Comparison of ENCODE assay signal across 8 cellular contexts in the genomic region with DNA sequence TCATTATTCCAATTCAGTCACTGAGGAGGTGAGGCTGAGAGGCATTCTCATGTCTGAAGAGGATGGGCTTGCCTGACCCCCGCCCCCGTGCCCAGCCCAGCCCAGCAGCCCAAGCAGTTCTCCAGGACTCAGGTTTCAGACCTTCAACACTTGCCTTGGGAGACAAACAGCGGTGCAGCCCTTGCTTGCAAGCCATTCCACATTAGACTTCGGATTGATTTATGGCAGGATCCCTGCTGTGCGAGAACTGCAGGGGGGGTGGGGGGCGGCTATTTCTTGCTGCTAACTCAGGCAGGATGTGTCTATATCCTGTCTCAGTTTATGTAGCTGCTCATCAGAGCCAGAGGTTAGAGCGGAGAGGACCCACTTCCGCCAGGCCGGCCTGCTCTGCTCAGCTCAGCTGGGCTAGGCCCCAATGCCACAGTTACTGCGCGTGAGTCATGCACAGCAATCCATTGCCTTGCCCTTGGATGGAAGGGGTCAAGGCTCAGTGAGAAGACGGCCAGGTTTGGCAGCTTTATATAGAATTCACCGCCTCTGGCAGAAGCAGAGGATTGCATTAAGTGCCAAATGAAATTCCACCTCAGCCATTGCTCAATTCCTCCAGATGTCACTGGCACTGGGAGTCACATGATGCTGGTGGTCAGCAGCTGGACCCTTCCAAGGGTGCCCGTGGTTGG. TPM values are rescaled to one million over a fixed set of nuclear protein-coding genes. Genes with fewer than 3 reads are reported as not detected.
A peak's percentile ranks its signal among the peaks of the same experiment; 100 is the strongest.
DNase-seq lines count a peak whose midpoint lies in the region; ATAC-seq and TF ChIP-seq lines count a peak whose summit lies in the region.

No MANE protein-coding gene starts in this region.

- peak; percentile 23; the same call in 1 of the 2 replicates for TF ChIP-seq EP300 in Ishikawa (IDR thresholded peaks at IDR 0.05; ENCODE audit: borderline replicate concordance)

- no peaks in the 10 kb centered on the region for H3K27me3 ChIP-seq in lung (ENCODE audit: control insufficient read depth, insufficient read depth)

- 6 to 20% methylated on average over 14 of the region's 14 CpGs for WGBS in lung, 2 donors

- peak; percentile 99 for DNase-seq in EL
- peak; percentile 46 for DNase-seq in activated CD4-positive, alpha-beta T cell treated with anti-CD3 and anti-CD28 coated beads for 1 hour
- peak; percentile 93 for DNase-seq in coronary artery (ENCODE audit: low spot score)
- DNase-seq in lung (ENCODE audit: low spot score): peak; percentile 78
- DNase-seq in stimulated activated CD8-positive, alpha-beta memory T cell treated with anti-CD3 and anti-CD28 coated beads, Interleukin-15, amount 100 ng/mL, for 4 hours (ENCODE audit: low read depth in 2 of 2): peak; percentile 48 to 59
- DNase-seq in NCI-H1436 (lab: John Stamatoyannopoulos, UW): no peak

- H3K27ac ChIP-seq in coronary artery: peak overlapping the region; percentile 92 to 98
- H3K27ac ChIP-seq in lung (ENCODE audit: low read depth in 1 of 2, low read length in 1 of 2): peak overlapping the region; percentile 93 to 100

- H3K9me3 ChIP-seq in lung (ENCODE audit: control insufficient read depth in 2 of 2, insufficient read depth in 1 of 2, low read length in 1 of 2): no peaks in the 10 kb centered on the region

- peaks cover 0 to 1% of the 10 kb centered on the region in 2 donors for H3K36me3 ChIP-seq in lung (ENCODE audit: control insufficient read depth in 2 of 2, insufficient read depth in 2 of 2, low read length in 2 of 2)

- H3K4me3 ChIP-seq in coronary artery: peak overlapping the region; percentile 88
- H3K4me3 ChIP-seq in lung: peak overlapping the region; percentile 26

- peak; percentile 65 for ATAC-seq in GM21737 (IDR thresholded peaks at IDR 0.05; ENCODE audit: unreplicated experiment)
- peak; percentile 61 for ATAC-seq in lung (ENCODE audit: insufficient read depth, low FRiP score)

- peaks cover 10 to 35% of the 10 kb centered on the region in 2 donors for H3K4me1 ChIP-seq in lung (ENCODE audit: control insufficient read depth in 2 of 2, insufficient read depth in 2 of 2, low read length in 2 of 2)

- no peak for TF ChIP-seq RAD21 in Ishikawa (IDR thresholded peaks at IDR 0.05; ENCODE audit: low read depth)

- TF ChIP-seq CTCF in coronary artery (IDR thresholded peaks at IDR 0.05) (no peak), lung (IDR thresholded peaks at IDR 0.05; ENCODE audit: control extremely low read depth, extremely low read depth) (no peak)

TF ChIP-seq in Ishikawa, 13 proteins besides CTCF, POLR2A, EP300 and RAD21:
- TF ChIP-seq TAF1 (IDR thresholded peaks at IDR 0.05; ENCODE audit: low read depth) (no peak), CREB1 (IDR thresholded peaks at IDR 0.05; ENCODE audit: low read depth) (no peak), EGR1 (IDR thresholded peaks at IDR 0.05) (no peak), YY1 (IDR thresholded peaks at IDR 0.05; ENCODE audit: low read depth) (no peak), ZBTB7A (IDR thresholded peaks at IDR 0.05; ENCODE audit: low read depth) (no peak), CEBPB (IDR thresholded peaks at IDR 0.05) (peak; percentile 89), NFIC (IDR thresholded peaks at IDR 0.05) (peak; percentile 69), TEAD4 (IDR thresholded peaks at IDR 0.05) (peak; percentile 35), FOXM1 (IDR thresholded peaks at IDR 0.05; ENCODE audit: borderline replicate concordance, low read depth) (no peak)
- TF ChIP-seq, protein P1, sequence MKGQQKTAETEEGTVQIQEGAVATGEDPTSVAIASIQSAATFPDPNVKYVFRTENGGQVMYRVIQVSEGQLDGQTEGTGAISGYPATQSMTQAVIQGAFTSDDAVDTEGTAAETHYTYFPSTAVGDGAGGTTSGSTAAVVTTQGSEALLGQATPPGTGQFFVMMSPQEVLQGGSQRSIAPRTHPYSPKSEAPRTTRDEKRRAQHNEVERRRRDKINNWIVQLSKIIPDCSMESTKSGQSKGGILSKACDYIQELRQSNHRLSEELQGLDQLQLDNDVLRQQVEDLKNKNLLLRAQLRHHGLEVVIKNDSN (IDR thresholded peaks at IDR 0.05): peak; percentile 75
- TF ChIP-seq, protein P2, sequence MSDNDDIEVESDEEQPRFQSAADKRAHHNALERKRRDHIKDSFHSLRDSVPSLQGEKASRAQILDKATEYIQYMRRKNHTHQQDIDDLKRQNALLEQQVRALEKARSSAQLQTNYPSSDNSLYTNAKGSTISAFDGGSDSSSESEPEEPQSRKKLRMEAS (IDR thresholded peaks at IDR 0.05): no peak; the same call in none of the 2 replicates
- TF ChIP-seq, protein P3, sequence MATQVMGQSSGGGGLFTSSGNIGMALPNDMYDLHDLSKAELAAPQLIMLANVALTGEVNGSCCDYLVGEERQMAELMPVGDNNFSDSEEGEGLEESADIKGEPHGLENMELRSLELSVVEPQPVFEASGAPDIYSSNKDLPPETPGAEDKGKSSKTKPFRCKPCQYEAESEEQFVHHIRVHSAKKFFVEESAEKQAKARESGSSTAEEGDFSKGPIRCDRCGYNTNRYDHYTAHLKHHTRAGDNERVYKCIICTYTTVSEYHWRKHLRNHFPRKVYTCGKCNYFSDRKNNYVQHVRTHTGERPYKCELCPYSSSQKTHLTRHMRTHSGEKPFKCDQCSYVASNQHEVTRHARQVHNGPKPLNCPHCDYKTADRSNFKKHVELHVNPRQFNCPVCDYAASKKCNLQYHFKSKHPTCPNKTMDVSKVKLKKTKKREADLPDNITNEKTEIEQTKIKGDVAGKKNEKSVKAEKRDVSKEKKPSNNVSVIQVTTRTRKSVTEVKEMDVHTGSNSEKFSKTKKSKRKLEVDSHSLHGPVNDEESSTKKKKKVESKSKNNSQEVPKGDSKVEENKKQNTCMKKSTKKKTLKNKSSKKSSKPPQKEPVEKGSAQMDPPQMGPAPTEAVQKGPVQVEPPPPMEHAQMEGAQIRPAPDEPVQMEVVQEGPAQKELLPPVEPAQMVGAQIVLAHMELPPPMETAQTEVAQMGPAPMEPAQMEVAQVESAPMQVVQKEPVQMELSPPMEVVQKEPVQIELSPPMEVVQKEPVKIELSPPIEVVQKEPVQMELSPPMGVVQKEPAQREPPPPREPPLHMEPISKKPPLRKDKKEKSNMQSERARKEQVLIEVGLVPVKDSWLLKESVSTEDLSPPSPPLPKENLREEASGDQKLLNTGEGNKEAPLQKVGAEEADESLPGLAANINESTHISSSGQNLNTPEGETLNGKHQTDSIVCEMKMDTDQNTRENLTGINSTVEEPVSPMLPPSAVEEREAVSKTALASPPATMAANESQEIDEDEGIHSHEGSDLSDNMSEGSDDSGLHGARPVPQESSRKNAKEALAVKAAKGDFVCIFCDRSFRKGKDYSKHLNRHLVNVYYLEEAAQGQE (IDR thresholded peaks at IDR 0.05; ENCODE audit: low read depth): no peak

RNA-seq across cellular contexts. Expression of a gene that starts 1.8 kb away (rescaled TPM):
- 10 to 100 TPM; 61.4 to 93.6 TPM for total RNA-seq in lung
- polyA plus RNA-seq in lung: 100 to 1,000 TPM; 132 to 170 TPM
